Comparison of ENCODE assay signal across 8 cellular contexts in genomic region chr2:165793779-165794519, GRCh38. TPM values are rescaled to one million over a fixed set of nuclear protein-coding genes. Genes with fewer than 3 reads are reported as not detected.
DNase-seq lines count a peak whose midpoint lies in the region; ATAC-seq and TF ChIP-seq lines count a peak whose summit lies in the region.

Gene GALNT3 (minus strand): TSS chr2:165794247. CDS start chr2:165770700, 23,547 bp downstream.

- TF ChIP-seq CTCF in suprapubic skin (IDR thresholded peaks at IDR 0.05) = no peak

- no peak within 1 kb of the TSS for H2AK5ac ChIP-seq in mesendoderm (ENCODE audit: low read length)

- TF ChIP-seq POLR2A in suprapubic skin (IDR thresholded peaks at IDR 0.05) = peak in 1 of 2 donors; percentile 40

- H3K27me3 ChIP-seq in MG63 (no peaks in the 10 kb centered on the region), ectodermal cell (ENCODE audit: control insufficient read depth, insufficient read depth, low read length, poor library complexity, severe bottlenecking) (peaks cover 51% of the 10 kb centered on the region), mesendoderm (ENCODE audit: insufficient read depth, low read length, poor library complexity) (no peaks in the 10 kb centered on the region), suprapubic skin (no peaks in the 10 kb centered on the region)

- peak; percentile 34 for ATAC-seq in GM21825 (IDR thresholded peaks at IDR 0.05; ENCODE audit: unreplicated experiment)

- H2BK120ac ChIP-seq in mesendoderm (ENCODE audit: low read depth, low read length) = no peak within 1 kb of the TSS

- H2BK5ac ChIP-seq in mesendoderm (ENCODE audit: low read length) = peak within 1 kb of the TSS; percentile 69

- H3K4ac ChIP-seq in mesendoderm (ENCODE audit: low read depth, low read length) = peak within 1 kb of the TSS; percentile 18

- peaks cover 20% of the 10 kb centered on the region; the same call in 1 of the 2 replicates for H3K4me1 ChIP-seq in ES-I3 (ENCODE audit: insufficient read depth, low read length)
- H3K4me1 ChIP-seq in ectodermal cell (ENCODE audit: control insufficient read depth, insufficient read depth, low read length) = no peaks in the 10 kb centered on the region
- H3K4me1 ChIP-seq in mesendoderm (ENCODE audit: control insufficient read depth, low read depth, low read length) = peaks cover 3% of the 10 kb centered on the region
- peaks cover 26% of the 10 kb centered on the region for H3K4me1 ChIP-seq in suprapubic skin

- H3K4me3 ChIP-seq in MG63 = peak within 1 kb of the TSS; percentile 48
- H3K4me3 ChIP-seq in ectodermal cell (ENCODE audit: insufficient read depth, low read depth, low read length) = peak within 1 kb of the TSS; percentile 42
- peak within 1 kb of the TSS; percentile 68 for H3K4me3 ChIP-seq in mesendoderm (ENCODE audit: low read length)
- peak within 1 kb of the TSS; percentile 67 for H3K4me3 ChIP-seq in suprapubic skin

- WGBS in ectodermal cell, 2 experiments = 8 to 12% methylated on average over 70 of the region's 70 CpGs
- no CpG with 5 or more reads among the region's 70 CpGs for WGBS in mesendoderm (ENCODE audit: extremely low coverage, insufficient coverage, low lambda C conversion rate)
- 0% methylated on average over 1 of the region's 70 CpGs for WGBS in suprapubic skin

- H4K5ac ChIP-seq in mesendoderm (ENCODE audit: low read length) = no peak within 1 kb of the TSS

- H3K9ac ChIP-seq in ES-I3 (ENCODE audit: low read depth, low read length) = peak within 1 kb of the TSS; percentile 91
- H3K9ac ChIP-seq in mesendoderm (ENCODE audit: low read length) = peak within 1 kb of the TSS; percentile 79

- DNase-seq in MG63 (peak; percentile 18), mesendoderm (peak; percentile 91), suprapubic skin (ENCODE audit: low spot score in 2 of 2) (peak; percentile 75 to 85), A172 (ENCODE audit: low spot score) (no peak)
- peak; percentile 10 to 33 for DNase-seq in activated CD4-positive, alpha-beta T cell treated with anti-CD3 and anti-CD28 coated beads for 4 hours

- H3K27ac ChIP-seq in ectodermal cell (ENCODE audit: insufficient read depth, low read depth, low read length, poor library complexity, severe bottlenecking) (no peak within 1 kb of the TSS), mesendoderm (ENCODE audit: low read depth, low read length) (peak within 1 kb of the TSS; percentile 32), suprapubic skin (peak within 1 kb of the TSS; percentile 73)

- peak within 1 kb of the TSS; percentile 74 for H3K23ac ChIP-seq in mesendoderm (ENCODE audit: low read length)

- peak within 1 kb of the TSS; percentile 24 for H3K18ac ChIP-seq in mesendoderm (ENCODE audit: low read length)

- H3K36me3 ChIP-seq in ES-I3 (ENCODE audit: insufficient read depth, low read length) (no peaks in the 10 kb centered on the region), MG63 (no peaks in the 10 kb centered on the region), ectodermal cell (ENCODE audit: control insufficient read depth, insufficient read depth, low read length) (no peaks in the 10 kb centered on the region), mesendoderm (ENCODE audit: control insufficient read depth, insufficient read depth, low read length) (no peaks in the 10 kb centered on the region), suprapubic skin (no peaks in the 10 kb centered on the region)

- H3K4me2 ChIP-seq in mesendoderm (ENCODE audit: low read length) = peak within 1 kb of the TSS; percentile 96

- H3K9me3 ChIP-seq in ES-I3 (ENCODE audit: control insufficient read depth, insufficient read depth, low read length) = no peaks in the 10 kb centered on the region
- no peaks in the 10 kb centered on the region for H3K9me3 ChIP-seq in MG63
- H3K9me3 ChIP-seq in ectodermal cell (ENCODE audit: control insufficient read depth, low read length) = no peaks in the 10 kb centered on the region
- no peaks in the 10 kb centered on the region for H3K9me3 ChIP-seq in suprapubic skin

- no peak for TF ChIP-seq EP300 in suprapubic skin (IDR thresholded peaks at IDR 0.05)

- H3K79me2 ChIP-seq in mesendoderm (ENCODE audit: control insufficient read depth, insufficient read depth, low read length) = peaks cover 13% of the 10 kb centered on the region

- no peak within 1 kb of the TSS for H4K8ac ChIP-seq in mesendoderm (ENCODE audit: low read depth, low read length)

- H3K79me1 ChIP-seq in mesendoderm (ENCODE audit: low read length) = no peaks in the 10 kb centered on the region

- peak within 1 kb of the TSS; percentile 94 for H3K56ac ChIP-seq in mesendoderm (ENCODE audit: low read length)

- H2BK15ac ChIP-seq in mesendoderm (replicated peaks; ENCODE audit: low read depth) = peak within 1 kb of the TSS; percentile 19

RNA-seq across cellular contexts. Expression of gene GALNT3, which starts in this region (rescaled TPM):
- total RNA-seq in MG63 (2014; rRNA removed; shearing (Covaris generic); ENCODE audit: low replicate concordance) = 1.3 and 7.7 TPM in 2 replicates
- polyA plus RNA-seq in ectodermal cell (2013, experiment 1 of 4) = 0.44 TPM
- 0.20 TPM for polyA plus RNA-seq in ectodermal cell (2013, experiment 2 of 4)
- polyA plus RNA-seq in ectodermal cell (2013, experiment 3 of 4) = 0.64 TPM
- 2.1 TPM for polyA plus RNA-seq in ectodermal cell (2013, experiment 4 of 4)
- 5.9 TPM for polyA plus RNA-seq in mesendoderm (2013, experiment 1 of 2)
- 5.7 TPM for polyA plus RNA-seq in mesendoderm (2013, experiment 2 of 2)
- total RNA-seq in suprapubic skin = 10 to 100 TPM; 14.9 to 24.0 (median 15.9) TPM
- not detected in 2 replicates for total RNA-seq in A172 (2014; rRNA removed; shearing (Covaris generic))
